ENCODE assay signal across 18 cellular contexts in genomic region chr2:47811668-47812067, GRCh38. TPM values are rescaled to one million over a fixed set of nuclear protein-coding genes. Genes with fewer than 3 reads are reported as not detected.
DNase-seq lines count a peak whose midpoint lies in the region; ATAC-seq and TF ChIP-seq lines count a peak whose summit lies in the region.
"Had no signal": no experiment of that assay in that cellular context is flagged by ENCODE, and none has a peak within 500 bp of the region (broad histone marks: within the 10 kb centered on the region; RNA-seq: fewer than 3 reads in every experiment).

No MANE protein-coding gene starts in this region.

- CTCF ChIA-PET in CD4-positive, alpha-beta T cell (lab: Charles Lee): no interaction called here
- CTCF ChIA-PET in PC-9 (lab: Charles Lee): no interaction called here

- no peak overlapping the region for H3K4me2 ChIP-seq in PC-9
- H3K4me2 ChIP-seq: BLaER1 treated with 17β-estradiol and CSF1 and Interleukin-3, amounts not matched to agents 10 nM and 100 nM had no signal

- H3K4me1 ChIP-seq in PC-9 (replicated peaks; ENCODE audit: insufficient read depth) (peaks cover 28% of the 10 kb centered on the region), endodermal cell (ENCODE audit: control insufficient read depth, insufficient read depth, low read length) (no peaks in the 10 kb centered on the region)
- H3K4me1 ChIP-seq: upper lobe of right lung had no signal

- H3K9me3 ChIP-seq in CD4-positive, alpha-beta T cell (ENCODE audit: control insufficient read depth, low read length): no peaks in the 10 kb centered on the region
- no peaks in the 10 kb centered on the region for H3K9me3 ChIP-seq in PC-9 (ENCODE audit: insufficient read depth, low read depth)
- H3K9me3 ChIP-seq in endodermal cell (ENCODE audit: control insufficient read depth, low read length): no peaks in the 10 kb centered on the region
- H3K9me3 ChIP-seq: BLaER1 treated with 17β-estradiol and CSF1 and Interleukin-3, amounts not matched to agents 10 nM and 100 nM; upper lobe of right lung had no signal

- no peak overlapping the region for H3K27ac ChIP-seq in CD4-positive, alpha-beta T cell (ENCODE audit: low read depth, low read length)
- H3K27ac ChIP-seq in PC-9: peak overlapping the region; percentile 35
- H3K27ac ChIP-seq in endodermal cell (ENCODE audit: low read depth, low read length): no peak overlapping the region
- H3K27ac ChIP-seq: 22Rv1; BLaER1 treated with 17β-estradiol and CSF1 and Interleukin-3, amounts not matched to agents 10 nM and 100 nM; skin epidermis; upper lobe of right lung had no signal

- intact Hi-C loops in CD4-positive, alpha-beta T cell (cut with DNase I, micrococcal nuclease): no loop called here
- intact Hi-C loops in PC-9 (cut with micrococcal nuclease; ENCODE audit: unreplicated experiment): no loop called here

- H3K9me2 ChIP-seq in PC-9 (ENCODE audit: insufficient read depth): no peaks in the 10 kb centered on the region

- no TSS peak for BruUV-seq in PC-9 (replicated peaks; lab: Mats Ljungman, UMichigan)

- no peaks in the 10 kb centered on the region for H4K20me1 ChIP-seq in PC-9 (ENCODE audit: insufficient read depth)

- H3K36me3 ChIP-seq in PC-9 (ENCODE audit: low read depth) (peaks cover 59% of the 10 kb centered on the region), endodermal cell (ENCODE audit: control insufficient read depth, insufficient read depth, low read length) (peaks cover 91% of the 10 kb centered on the region)

- no peak for TF ChIP-seq CTCF in CD4-positive, alpha-beta T cell (IDR thresholded peaks at IDR 0.05)
- no peak for TF ChIP-seq CTCF in PC-9 (conservative IDR thresholded peaks at IDR 0.05)
- TF ChIP-seq CTCF in endodermal cell (conservative IDR thresholded peaks at IDR 0.05): no peak

- POLR2A ChIA-PET in CD4-positive, alpha-beta T cell (lab: Charles Lee): no interaction called here
- POLR2A ChIA-PET in PC-9 (lab: Charles Lee; ENCODE audit: unreplicated experiment): no interaction called here

- H3K79me2 ChIP-seq in PC-9 (ENCODE audit: low read depth): no peaks in the 10 kb centered on the region

- peaks cover 96% of the 10 kb centered on the region for H3K36me3 Mint-ChIP-seq in CD4-positive, alpha-beta T cell (ENCODE audit: low read depth)
- H3K36me3 Mint-ChIP-seq in endodermal cell (ENCODE audit: low read depth): peaks cover 53% of the 10 kb centered on the region

- peaks cover 39% of the 10 kb centered on the region for H3F3A ChIP-seq in PC-9 (ENCODE audit: insufficient read depth, low read depth)

- no peaks in the 10 kb centered on the region for H3K27me3 Mint-ChIP-seq in CD4-positive, alpha-beta T cell
- no peaks in the 10 kb centered on the region for H3K27me3 Mint-ChIP-seq in endodermal cell (ENCODE audit: insufficient read depth)

- no peak overlapping the region for H2AFZ ChIP-seq in PC-9

- H3K27ac Mint-ChIP-seq in CD4-positive, alpha-beta T cell: peak overlapping the region; percentile 5
- H3K27ac Mint-ChIP-seq in endodermal cell: peak overlapping the region; percentile 60

- peak; percentile 33 for DNase-seq in DMS 273 (lab: John Stamatoyannopoulos, UW; ENCODE audit: unreplicated experiment)
- no peak for DNase-seq in DMS 273 treated with DMSO at 0.1 percent for 48 hours (lab: John Stamatoyannopoulos, UW)
- no peak for DNase-seq in CD4-positive, alpha-beta T cell
- no peak for DNase-seq in PC-9
- no peak for DNase-seq in endodermal cell
- DNase-seq in islet precursor cell: no peak
- DNase-seq in NCI-H82 (lab: John Stamatoyannopoulos, UW): no peak
- DNase-seq: hypothalamus, IMR-90, MV-4-11, NCI-H2171, posterior cingulate gyrus, upper lobe of right lung had no signal

- ATAC-seq in CD4-positive, alpha-beta T cell (ENCODE audit: poor library complexity): no peak
- ATAC-seq in GM21423 (IDR thresholded peaks at IDR 0.05; ENCODE audit: unreplicated experiment): no peak
- ATAC-seq: Right ventricle myocardium inferior, upper lobe of right lung had no signal

- no peaks in the 10 kb centered on the region for H3K27me3 ChIP-seq in CD4-positive, alpha-beta T cell (ENCODE audit: control insufficient read depth, insufficient read depth, low read length)
- H3K27me3 ChIP-seq in PC-9 (ENCODE audit: insufficient read depth, low read depth): no peaks in the 10 kb centered on the region
- no peaks in the 10 kb centered on the region for H3K27me3 ChIP-seq in endodermal cell (ENCODE audit: control insufficient read depth, insufficient read depth, low read length, poor library complexity, severe bottlenecking)
- H3K27me3 ChIP-seq: BLaER1 treated with 17β-estradiol and CSF1 and Interleukin-3, amounts not matched to agents 10 nM and 100 nM; upper lobe of right lung had no signal

- H3K4me1 Mint-ChIP-seq in CD4-positive, alpha-beta T cell (ENCODE audit: low read depth): peaks cover 7% of the 10 kb centered on the region
- peaks cover 3% of the 10 kb centered on the region for H3K4me1 Mint-ChIP-seq in endodermal cell

- H3K4me3 ChIP-seq in PC-9 (no peak overlapping the region), endodermal cell (ENCODE audit: low read length) (no peak overlapping the region)
- H3K4me3 ChIP-seq: BLaER1 treated with 17β-estradiol and CSF1 and Interleukin-3, amounts not matched to agents 10 nM and 100 nM; skin epidermis; upper lobe of right lung had no signal

- WGBS in endodermal cell (ENCODE audit: insufficient coverage in 1 of 2, insufficient read length in 1 of 2), 2 experiments: 89 to 95% methylated on average over 1 of the region's 1 CpG

- H3K9me3 Mint-ChIP-seq in CD4-positive, alpha-beta T cell: no peaks in the 10 kb centered on the region
- H3K9me3 Mint-ChIP-seq in endodermal cell: no peaks in the 10 kb centered on the region

- H3K9ac ChIP-seq in endodermal cell (ENCODE audit: extremely low read depth, low read length, poor library complexity, severe bottlenecking): no peak overlapping the region
- H3K9ac ChIP-seq: BLaER1 treated with 17β-estradiol and CSF1 and Interleukin-3, amounts not matched to agents 10 nM and 100 nM had no signal

- H3K4me3 Mint-ChIP-seq in CD4-positive, alpha-beta T cell: no peak overlapping the region
- no peak overlapping the region for H3K4me3 Mint-ChIP-seq in endodermal cell

RNA-seq across cellular contexts. Expression of gene MSH6, which starts 28.7 kb away (rescaled TPM):
- total RNA-seq in CD4-positive, alpha-beta T cell: 10 to 100 TPM; 37.3 to 38.5 TPM
- 105 and 123 TPM in 2 replicates for total RNA-seq in PC-9 (2021)
- total RNA-seq in endodermal cell: 100 to 1,000 TPM; 363 to 368 TPM
- polyA plus RNA-seq in endodermal cell (2013, experiment 1 of 2): 136 TPM
- polyA plus RNA-seq in endodermal cell (2013, experiment 2 of 2): 134 TPM
